ENCODE assay signal across 36 cellular contexts in genomic region chrX:141652315-141652714, GRCh38. TPM values are rescaled to one million over a fixed set of nuclear protein-coding genes. Genes with fewer than 3 reads are reported as not detected.
"Had no signal": no experiment of that assay in that cellular context is flagged by ENCODE, and none has a peak within 500 bp of the region (broad histone marks: within the 10 kb centered on the region; RNA-seq: fewer than 3 reads in every experiment).

No MANE protein-coding gene starts in this region.

- H3K27ac Mint-ChIP-seq: activated CD4-positive, alpha-beta T cell treated with anti-CD3 and anti-CD28 coated beads for 36 hours; activated CD8-positive, alpha-beta T cell treated with anti-CD3 and anti-CD28 coated beads, Interleukin-2, amount 10 ng/mL, durations not matched to agents 7 days and 5 days; activated naive CD8-positive, alpha-beta T cell; effector memory CD8-positive, alpha-beta T cell; naive thymus-derived CD8-positive, alpha-beta T cell; stimulated activated memory B cell treated with anti-CD40 and anti-IgM and Interleukin-4, amounts not matched to agents 10 μg/mL and 1 μg/mL and 100 μg/mL, for 72 hours; stimulated activated naive CD8-positive, alpha-beta T cell treated with anti-CD3 and anti-CD28 coated beads, Interleukin-15, amount 100 ng/mL, for 72 hours; type B pancreatic cell had no signal

- H3K9me3 Mint-ChIP-seq: naive thymus-derived CD8-positive, alpha-beta T cell; stimulated activated memory B cell treated with anti-CD40 and anti-IgM and Interleukin-4, amounts not matched to agents 10 μg/mL and 1 μg/mL and 100 μg/mL, for 72 hours; stimulated activated naive CD8-positive, alpha-beta T cell treated with anti-CD3 and anti-CD28 coated beads, Interleukin-15, amount 100 ng/mL, for 72 hours; type B pancreatic cell had no signal

- DNase-seq: activated CD4-positive, alpha-beta T cell treated with anti-CD3 and anti-CD28 coated beads for 36 hours; activated CD4-positive, CD25-positive, alpha-beta regulatory T cell; activated CD8-positive, alpha-beta T cell treated with anti-CD3 and anti-CD28 coated beads, Interleukin-2, amount 10 ng/mL, durations not matched to agents 7 days and 5 days; activated effector memory CD4-positive, alpha-beta T cell treated with Interleukin-2 at 50 U/mL for 16 hours; activated naive CD4-positive, alpha-beta T cell treated with Interleukin-2 at 50 U/mL for 16 hours; anterior cingulate cortex; body of pancreas; effector memory CD8-positive, alpha-beta T cell; foreskin melanocyte; heart right ventricle; kidney glomerular epithelial cell; lower lobe of right lung; mesenchymal stem cell; naive thymus-derived CD8-positive, alpha-beta T cell; nucleus accumbens; psoas muscle; sigmoid colon; small intestine; stimulated activated CD4-positive, alpha-beta T cell treated with anti-CD3 and anti-CD28 coated beads, Interleukin-4, amount 100 ng/mL, for 24 hours; stimulated activated naive CD8-positive, alpha-beta T cell treated with anti-CD3 and anti-CD28 coated beads, Interleukin-15, amount 100 ng/mL, for 72 hours; substantia nigra; uterus had no signal

- H3K79me2 ChIP-seq: parathyroid adenoma had no signal

- H3K4me3 Mint-ChIP-seq: activated CD4-positive, alpha-beta T cell treated with anti-CD3 and anti-CD28 coated beads for 36 hours; activated CD8-positive, alpha-beta T cell treated with anti-CD3 and anti-CD28 coated beads, Interleukin-2, amount 10 ng/mL, durations not matched to agents 7 days and 5 days; activated naive CD8-positive, alpha-beta T cell; effector memory CD8-positive, alpha-beta T cell; naive thymus-derived CD8-positive, alpha-beta T cell; neural crest cell; stimulated activated memory B cell treated with anti-CD40 and anti-IgM and Interleukin-4, amounts not matched to agents 10 μg/mL and 1 μg/mL and 100 μg/mL, for 72 hours; stimulated activated naive CD8-positive, alpha-beta T cell treated with anti-CD3 and anti-CD28 coated beads, Interleukin-15, amount 100 ng/mL, for 72 hours; type B pancreatic cell had no signal

- H3K27ac ChIP-seq: body of pancreas, coronary artery, heart right ventricle, lower lobe of right lung, parathyroid adenoma, psoas muscle, sigmoid colon, uterus had no signal

- H3K4me1 ChIP-seq: body of pancreas, heart right ventricle, lower lobe of right lung, parathyroid adenoma, psoas muscle, sigmoid colon, uterus had no signal

- H3K36me3 Mint-ChIP-seq: activated naive CD8-positive, alpha-beta T cell; naive thymus-derived CD8-positive, alpha-beta T cell; stimulated activated memory B cell treated with anti-CD40 and anti-IgM and Interleukin-4, amounts not matched to agents 10 μg/mL and 1 μg/mL and 100 μg/mL, for 72 hours; type B pancreatic cell had no signal

- ATAC-seq: activated CD4-positive, alpha-beta T cell treated with anti-CD3 and anti-CD28 coated beads for 36 hours; activated CD8-positive, alpha-beta T cell treated with anti-CD3 and anti-CD28 coated beads, Interleukin-2, amount 10 ng/mL, durations not matched to agents 7 days and 5 days; body of pancreas; effector memory CD8-positive, alpha-beta T cell; heart right ventricle; left lobe of liver; lower lobe of right lung; naive thymus-derived CD8-positive, alpha-beta T cell; psoas muscle; stimulated activated memory B cell treated with anti-CD40 and anti-IgM and Interleukin-4, amounts not matched to agents 10 μg/mL and 1 μg/mL and 100 μg/mL, for 72 hours; stimulated activated naive CD8-positive, alpha-beta T cell treated with anti-CD3 and anti-CD28 coated beads, Interleukin-15, amount 100 ng/mL, for 72 hours had no signal

- H3K27me3 ChIP-seq: heart right ventricle, sigmoid colon, uterus had no signal

- H3K4me3 ChIP-seq: body of pancreas, coronary artery, heart right ventricle, lower lobe of right lung, psoas muscle, sigmoid colon, uterus had no signal

- H3K36me3 ChIP-seq: heart right ventricle, lower lobe of right lung, sigmoid colon, uterus had no signal

- H3K27me3 Mint-ChIP-seq: activated CD4-positive, alpha-beta T cell treated with anti-CD3 and anti-CD28 coated beads for 36 hours; activated naive CD8-positive, alpha-beta T cell; effector memory CD8-positive, alpha-beta T cell; naive thymus-derived CD8-positive, alpha-beta T cell; stimulated activated memory B cell treated with anti-CD40 and anti-IgM and Interleukin-4, amounts not matched to agents 10 μg/mL and 1 μg/mL and 100 μg/mL, for 72 hours; stimulated activated naive CD8-positive, alpha-beta T cell treated with anti-CD3 and anti-CD28 coated beads, Interleukin-15, amount 100 ng/mL, for 72 hours; type B pancreatic cell had no signal

- H3K4me1 Mint-ChIP-seq: activated CD4-positive, alpha-beta T cell treated with anti-CD3 and anti-CD28 coated beads for 36 hours; naive thymus-derived CD8-positive, alpha-beta T cell; neural crest cell; stimulated activated memory B cell treated with anti-CD40 and anti-IgM and Interleukin-4, amounts not matched to agents 10 μg/mL and 1 μg/mL and 100 μg/mL, for 72 hours; stimulated activated naive CD8-positive, alpha-beta T cell treated with anti-CD3 and anti-CD28 coated beads, Interleukin-15, amount 100 ng/mL, for 72 hours had no signal

- H2AFZ ChIP-seq: parathyroid adenoma had no signal

- H3K9me3 ChIP-seq: body of pancreas, heart right ventricle, lower lobe of right lung, psoas muscle, sigmoid colon, uterus had no signal

RNA-seq across cellular contexts. Expression of gene SPANXD, which starts 46.2 kb away (rescaled TPM):
- total RNA-seq: activated CD4-positive, alpha-beta T cell treated with anti-CD3 and anti-CD28 coated beads for 36 hours; activated CD8-positive, alpha-beta T cell treated with anti-CD3 and anti-CD28 coated beads, Interleukin-2, amount 10 ng/mL, durations not matched to agents 7 days and 5 days; body of pancreas; cardiac septum; cerebellum; fibroblast of lung; glomerular endothelial cell; heart right ventricle; left lobe of liver; lower lobe of right lung; naive thymus-derived CD8-positive, alpha-beta T cell; neural crest cell; psoas muscle; sigmoid colon; uterus had no signal
- polyA plus RNA-seq: adipose tissue; esophagus; fibroblast of lung; heart right ventricle; naive thymus-derived CD8-positive, alpha-beta T cell; psoas muscle; sigmoid colon; small intestine; thymus had no signal
